ENCODE assay signal across 9 cellular contexts in the genomic region with DNA sequence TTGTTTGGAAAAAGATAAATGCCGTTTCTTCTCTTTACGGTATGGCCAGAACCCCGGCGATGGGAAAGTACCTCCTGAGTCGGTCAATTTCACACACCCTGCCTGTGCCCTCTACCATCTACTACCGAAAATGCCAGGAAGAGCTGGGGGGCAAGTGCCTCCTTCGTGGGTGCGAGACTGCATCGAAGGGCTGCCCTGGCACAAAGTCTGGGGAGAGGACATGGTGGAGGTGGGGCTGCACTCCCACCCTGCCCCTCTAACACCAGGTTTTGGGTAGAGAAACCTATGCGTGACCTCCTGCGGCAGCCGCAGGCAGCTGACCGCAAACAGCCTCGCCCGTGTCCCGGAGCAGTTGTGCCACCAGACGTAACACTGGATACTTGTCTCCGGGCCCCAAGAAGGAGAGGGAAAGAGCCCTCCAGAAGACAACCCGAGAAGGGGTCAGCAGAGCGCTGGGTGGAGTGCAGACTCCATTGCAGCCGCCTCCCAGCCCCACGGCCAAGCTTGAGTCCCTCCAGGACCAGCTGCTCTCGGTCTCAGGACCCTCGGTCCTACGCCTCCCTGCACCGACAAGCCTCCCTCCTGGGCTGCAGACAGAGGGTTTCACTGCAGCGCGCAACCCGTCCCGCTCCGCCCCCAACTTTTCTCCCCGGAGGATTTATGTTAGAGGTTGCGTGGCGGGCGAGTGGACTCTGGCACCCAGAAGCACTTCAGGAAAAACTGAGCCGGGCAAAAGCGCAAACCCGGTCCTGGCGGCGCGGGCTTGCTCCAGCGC. TPM values are rescaled to one million over a fixed set of nuclear protein-coding genes. Genes with fewer than 3 reads are reported as not detected.
A peak's percentile ranks its signal among the peaks of the same experiment; 100 is the strongest.
DNase-seq lines count a peak whose midpoint lies in the region; ATAC-seq and TF ChIP-seq lines count a peak whose summit lies in the region.
"Had no signal": no experiment of that assay in that cellular context is flagged by ENCODE, and none has a peak within 500 bp of the region (broad histone marks: within the 10 kb centered on the region; RNA-seq: fewer than 3 reads in every experiment).

No MANE protein-coding gene starts in this region.

- intact Hi-C loops in prostate gland (cut with DNase I) = loop anchor here (5.0 to 10.0 kb wide), 3 partner anchors 51 to 243 kb away; a partner anchor contains a TSS

- in situ Hi-C loops in ACHN (cut with HindIII; ENCODE audit: low pct_ligation_motif_present, low pct_unique_long_range_greater_than_20kb, low sequenced_read_pairs) = no loop called here

- TF ChIP-seq CTCF in glutamatergic neuron (IDR thresholded peaks at IDR 0.05; ENCODE audit: partially characterized antibody, unreplicated experiment) = no peak
- no peak for TF ChIP-seq CTCF in prostate gland (IDR thresholded peaks at IDR 0.05)

- H3K27ac Mint-ChIP-seq in T-helper 17 cell (no peak overlapping the region), glutamatergic neuron (ENCODE audit: unreplicated experiment) (peak overlapping the region; percentile 67)

- H3K36me3 ChIP-seq in prostate gland = no peaks in the 10 kb centered on the region

- H3K27me3 Mint-ChIP-seq in T-helper 17 cell = peaks cover 77% of the 10 kb centered on the region
- H3K27me3 Mint-ChIP-seq in glutamatergic neuron (ENCODE audit: unreplicated experiment) = peaks cover 43% of the 10 kb centered on the region

- H3K4me1 ChIP-seq in prostate gland (replicated peaks) = no peaks in the 10 kb centered on the region

- H3K27ac ChIP-seq in prostate gland = no peak overlapping the region

- H3K4me3 Mint-ChIP-seq in T-helper 17 cell (peak overlapping the region; percentile 64), glutamatergic neuron (ENCODE audit: unreplicated experiment) (peak overlapping the region; percentile 83)

- no peak for TF ChIP-seq POLR2A in prostate gland (IDR thresholded peaks at IDR 0.05)

- peak overlapping the region; percentile 22 to 40 for H3K4me3 ChIP-seq in prostate gland

- H3K36me3 Mint-ChIP-seq in T-helper 17 cell (ENCODE audit: low read depth) = no peaks in the 10 kb centered on the region
- no peaks in the 10 kb centered on the region for H3K36me3 Mint-ChIP-seq in glutamatergic neuron (ENCODE audit: unreplicated experiment)

- H3K9me3 Mint-ChIP-seq in glutamatergic neuron (ENCODE audit: unreplicated experiment) = peaks cover 22% of the 10 kb centered on the region

- peaks cover 37% of the 10 kb centered on the region for H3K27me3 ChIP-seq in prostate gland (replicated peaks; ENCODE audit: insufficient read depth)

- H3K4me1 Mint-ChIP-seq in T-helper 17 cell (peaks cover 8% of the 10 kb centered on the region), glutamatergic neuron (ENCODE audit: low read depth, unreplicated experiment) (peaks cover 39% of the 10 kb centered on the region)

- H3K9me3 ChIP-seq in T-helper 17 cell (ENCODE audit: control insufficient read depth, low read length, poor library complexity, severe bottlenecking) = no peaks in the 10 kb centered on the region
- no peaks in the 10 kb centered on the region for H3K9me3 ChIP-seq in prostate gland

- DNase-seq in GM03348 (ENCODE audit: low spot score) (peak; percentile 41), T-helper 17 cell (no peak), glutamatergic neuron (peak; percentile 38), prostate gland (ENCODE audit: low spot score) (no peak), DMS79 treated with DMSO at 0.1 percent for 48 hours (lab: John Stamatoyannopoulos, UW) (no peak), ACHN (no peak), anterior cingulate cortex (lab: John Stamatoyannopoulos, UW) (no peak)
- DNase-seq: SHP77 had no signal

- ATAC-seq in T-helper 17 cell = no peak
- ATAC-seq in HG02973 (IDR thresholded peaks at IDR 0.05; ENCODE audit: unreplicated experiment) = no peak

- WGBS in prostate gland = 7% methylated on average over 41 of the region's 42 CpGs

RNA-seq across cellular contexts. Expression of a gene that starts 0.8 kb away (rescaled TPM):
- not detected for total RNA-seq in T-helper 17 cell
- 2.6 TPM for total RNA-seq in glutamatergic neuron (ENCODE audit: unreplicated experiment)
- 1 to 10 TPM in 1 of 2 donors, under 1 TPM in 1; 0.96 to 2.1 TPM for total RNA-seq in prostate gland

RNA-seq across cellular contexts. Expression of a gene that starts 51.7 kb away (rescaled TPM):
- total RNA-seq in T-helper 17 cell (not detected), glutamatergic neuron (ENCODE audit: unreplicated experiment) (5.7 TPM), prostate gland (10 to 100 TPM; 11.5 to 20.9 TPM)

Comparison
In these comparisons a context has a peak if more than half of its experiments do, and no peak if none do; other contexts are left out.
1. DNase-seq: peak in GM03348 (single experiment) and glutamatergic neuron (single experiment); none in T-helper 17 cell (0 of 3), prostate gland (single experiment), DMS79 treated with DMSO at 0.1 percent for 48 hours (single experiment), ACHN (single experiment) and anterior cingulate cortex (0 of 58).